ENCODE assay signal across 1 cellular context in genomic region chr13:45750566-45750965, GRCh38.
TF ChIP-seq lines count a peak whose summit lies in the region.

No MANE protein-coding gene starts in this region.

TF ChIP-seq in GM23338, 12 proteins besides CTCF, POLR2A, EP300 and RAD21 (continued from another document):
- TF ChIP-seq REST (IDR thresholded peaks at IDR 0.05; ENCODE audit: unreplicated experiment), result no peak
- TF ChIP-seq NANOG (IDR thresholded peaks at IDR 0.05; ENCODE audit: borderline replicate concordance), result no peak
- TF ChIP-seq ZNF331 (CRISPR knock-in tag; IDR thresholded peaks at IDR 0.05; ENCODE audit: low read depth), result no peak
- TF ChIP-seq, protein P1, sequence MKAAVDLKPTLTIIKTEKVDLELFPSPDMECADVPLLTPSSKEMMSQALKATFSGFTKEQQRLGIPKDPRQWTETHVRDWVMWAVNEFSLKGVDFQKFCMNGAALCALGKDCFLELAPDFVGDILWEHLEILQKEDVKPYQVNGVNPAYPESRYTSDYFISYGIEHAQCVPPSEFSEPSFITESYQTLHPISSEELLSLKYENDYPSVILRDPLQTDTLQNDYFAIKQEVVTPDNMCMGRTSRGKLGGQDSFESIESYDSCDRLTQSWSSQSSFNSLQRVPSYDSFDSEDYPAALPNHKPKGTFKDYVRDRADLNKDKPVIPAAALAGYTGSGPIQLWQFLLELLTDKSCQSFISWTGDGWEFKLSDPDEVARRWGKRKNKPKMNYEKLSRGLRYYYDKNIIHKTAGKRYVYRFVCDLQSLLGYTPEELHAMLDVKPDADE (IDR thresholded peaks at IDR 0.05), result no peak
- no peak for TF ChIP-seq EZH2phosphoT487 (IDR thresholded peaks at IDR 0.05; ENCODE audit: unreplicated experiment)
